In genomic region chr2:241895427-241895731, GRCh38 we compare ENCODE assay signal across 21 cellular contexts. TPM values are rescaled to one million over a fixed set of nuclear protein-coding genes. Genes with fewer than 3 reads are reported as not detected.
DNase-seq lines count a peak whose midpoint lies in the region; ATAC-seq and TF ChIP-seq lines count a peak whose summit lies in the region.
"Had no signal": no experiment of that assay in that cellular context is flagged by ENCODE, and none has a peak within 500 bp of the region (broad histone marks: within the 10 kb centered on the region; RNA-seq: fewer than 3 reads in every experiment).

No MANE protein-coding gene starts in this region.

- peaks cover 77% of the 10 kb centered on the region for H3K4me1 ChIP-seq in BLaER1
- H3K4me1 ChIP-seq in DND-41 (ENCODE audit: insufficient read depth, low read length), result no peaks in the 10 kb centered on the region
- peaks cover 6 to 23% of the 10 kb centered on the region in 2 donors for H3K4me1 ChIP-seq in breast epithelium
- H3K4me1 ChIP-seq in neural progenitor cell, result no peaks in the 10 kb centered on the region
- H3K4me1 ChIP-seq in GM23338 (ENCODE audit: insufficient read depth), result peaks cover 1% of the 10 kb centered on the region; the same call in 1 of the 2 replicates
- H3K4me1 ChIP-seq: Caco-2 had no signal

- H3K4me1 Mint-ChIP-seq in neural progenitor cell, result peaks cover 25% of the 10 kb centered on the region
- H3K4me1 Mint-ChIP-seq in GM23338, result peaks cover 16% of the 10 kb centered on the region

- no peak for TF ChIP-seq POLR2A in breast epithelium (IDR thresholded peaks at IDR 0.05)

- H3K4me3 ChIP-seq in BLaER1, result no peak overlapping the region
- no peak overlapping the region for H3K4me3 ChIP-seq in DND-41 (ENCODE audit: low read depth in 1 of 2, low read length in 2 of 2)
- no peak overlapping the region for H3K4me3 ChIP-seq in breast epithelium
- no peak overlapping the region for H3K4me3 ChIP-seq in neural progenitor cell
- no peak overlapping the region for H3K4me3 ChIP-seq in GM23338
- H3K4me3 ChIP-seq: esophagus muscularis mucosa, tibial nerve had no signal

- H3K27ac Mint-ChIP-seq in neural progenitor cell (peak overlapping the region; percentile 60), GM23338 (no peak overlapping the region)

- H3K9me3 Mint-ChIP-seq in neural progenitor cell, result peaks cover 2% of the 10 kb centered on the region
- H3K9me3 Mint-ChIP-seq in GM23338, result peaks cover 12% of the 10 kb centered on the region; the same call in 2 of the 3 replicates

- peaks cover 74% of the 10 kb centered on the region for H3K36me3 ChIP-seq in BLaER1
- peaks cover 18% of the 10 kb centered on the region for H3K36me3 ChIP-seq in DND-41 (ENCODE audit: insufficient read depth, low read length)
- H3K36me3 ChIP-seq in breast epithelium, result no peaks in the 10 kb centered on the region
- H3K36me3 ChIP-seq in neural progenitor cell, result no peaks in the 10 kb centered on the region
- H3K36me3 ChIP-seq in GM23338 (ENCODE audit: insufficient read depth), result no peaks in the 10 kb centered on the region
- H3K36me3 ChIP-seq: esophagus muscularis mucosa, neutrophil, tibial nerve had no signal

- peak overlapping the region; percentile 62 for H3K27ac ChIP-seq in BLaER1
- no peak overlapping the region; the same call in 1 of the 2 replicates for H3K27ac ChIP-seq in DND-41 (ENCODE audit: low read length)
- peak overlapping the region; percentile 67 to 71 for H3K27ac ChIP-seq in breast epithelium
- peak overlapping the region; percentile 20 for H3K27ac ChIP-seq in neural progenitor cell
- no peak overlapping the region for H3K27ac ChIP-seq in GM23338 (ENCODE audit: low read depth)
- H3K27ac ChIP-seq: KMS-11, neutrophil had no signal

- peaks cover 95% of the 10 kb centered on the region for H4K20me1 ChIP-seq in BLaER1
- H4K20me1 ChIP-seq in DND-41 (ENCODE audit: insufficient read depth, low read length), result peaks cover 51% of the 10 kb centered on the region
- H4K20me1 ChIP-seq in neural progenitor cell (ENCODE audit: low read depth), result no peaks in the 10 kb centered on the region
- no peaks in the 10 kb centered on the region; the same call in 1 of the 2 replicates for H4K20me1 ChIP-seq in GM23338 (replicated peaks; ENCODE audit: insufficient read depth)

- no peaks in the 10 kb centered on the region for H3K9me3 ChIP-seq in BLaER1
- H3K9me3 ChIP-seq in DND-41 (ENCODE audit: insufficient read depth, low read length, severe bottlenecking), result no peaks in the 10 kb centered on the region
- no peaks in the 10 kb centered on the region for H3K9me3 ChIP-seq in breast epithelium
- no peaks in the 10 kb centered on the region for H3K9me3 ChIP-seq in neural progenitor cell (ENCODE audit: low read depth)
- H3K9me3 ChIP-seq: Caco-2, esophagus muscularis mucosa, neutrophil, tibial nerve had no signal

- H3K4me3 Mint-ChIP-seq in neural progenitor cell (no peak overlapping the region), GM23338 (no peak overlapping the region)

- H3F3A ChIP-seq in neural progenitor cell (ENCODE audit: low read depth) (no peaks in the 10 kb centered on the region), GM23338 (replicated peaks; ENCODE audit: low read depth) (no peaks in the 10 kb centered on the region)

- H3K27me3 Mint-ChIP-seq in neural progenitor cell (ENCODE audit: insufficient read depth, low read depth) (peaks cover 9% of the 10 kb centered on the region), GM23338 (ENCODE audit: insufficient read depth, low read depth, poor library complexity) (peaks cover 26% of the 10 kb centered on the region)

- no peaks in the 10 kb centered on the region for H3K9me2 ChIP-seq in GM23338 (ENCODE audit: insufficient read depth)

- H3K9ac ChIP-seq in BLaER1 (no peak overlapping the region), DND-41 (ENCODE audit: low read depth, low read length) (no peak overlapping the region), neural progenitor cell (no peak overlapping the region)
- H3K9ac ChIP-seq: KMS-11 had no signal

- ATAC-seq in DND-41 (ENCODE audit: insufficient read depth, low read depth) (peak; percentile 30; the same call in 2 of the 3 replicates), GM23338 (no peak; the same call in 2 of the 3 replicates)

- TF ChIP-seq CTCF in DND-41 (IDR thresholded peaks at IDR 0.05; ENCODE audit: borderline replicate concordance, extremely low read depth, low read length, poor library complexity, severe bottlenecking) (no peak), breast epithelium (IDR thresholded peaks at IDR 0.05) (no peak), neural progenitor cell (IDR thresholded peaks at IDR 0.05) (no peak), GM23338 (conservative IDR thresholded peaks at IDR 0.05; ENCODE audit: low read depth in 2 of 2) (no peak)

- H2AFZ ChIP-seq in DND-41 (ENCODE audit: low read depth, low read length) (no peak overlapping the region), neural progenitor cell (replicated peaks) (no peak overlapping the region), GM23338 (no peak overlapping the region)

- DNase-seq in DND-41 (no peak), breast epithelium (ENCODE audit: low spot score in 2 of 2) (peak in 1 of 2 donors; percentile 46), neural progenitor cell (ENCODE audit: low spot score) (no peak), GM23338 (ENCODE audit: low spot score) (no peak), NCI-H524 (lab: John Stamatoyannopoulos, UW) (no peak), HUDEP-2 (lab: John Stamatoyannopoulos, UW; ENCODE audit: unreplicated experiment in 76 of 76) (no peak)
- no peak for DNase-seq in stimulated activated CD4-positive, alpha-beta T cell treated with anti-CD3 and anti-CD28 coated beads, Interleukin-12 subunit alpha, Interleukin-12 subunit beta, amount 100 ng/mL, for 4 hours
- DNase-seq: Caco-2; caudate nucleus; NCI-H1048; NCI-H2029 treated with DMSO at 0.1 percent for 48 hours; SHP77 treated with DMSO at 0.1 percent for 48 hours; stimulated activated CD4-positive, alpha-beta T cell treated with anti-CD3 and anti-CD28 coated beads, Interleukin-15, amount 100 ng/mL, for 24 hours; T-helper 1 cell had no signal

- H3K27me3 ChIP-seq in BLaER1 (no peaks in the 10 kb centered on the region), DND-41 (ENCODE audit: insufficient read depth, low read length, poor library complexity) (no peaks in the 10 kb centered on the region), breast epithelium (no peaks in the 10 kb centered on the region), neural progenitor cell (no peaks in the 10 kb centered on the region), GM23338 (ENCODE audit: insufficient read depth) (no peaks in the 10 kb centered on the region)
- H3K27me3 ChIP-seq: tibial nerve had no signal

- H3K79me2 ChIP-seq in DND-41 (ENCODE audit: insufficient read depth, low read length), result peaks cover 10% of the 10 kb centered on the region; the same call in 1 of the 2 replicates
- no peaks in the 10 kb centered on the region for H3K79me2 ChIP-seq in neural progenitor cell (ENCODE audit: low read depth)
- H3K79me2 ChIP-seq in GM23338 (replicated peaks; ENCODE audit: insufficient read depth), result no peaks in the 10 kb centered on the region

- H3K4me2 ChIP-seq in BLaER1, result peak overlapping the region; percentile 16; the same call in 1 of the 2 replicates
- H3K4me2 ChIP-seq in DND-41 (ENCODE audit: insufficient read depth, low read length), result no peak overlapping the region
- H3K4me2 ChIP-seq in neural progenitor cell, result no peak overlapping the region
- H3K4me2 ChIP-seq in GM23338, result no peak overlapping the region
- H3K4me2 ChIP-seq: KMS-11 had no signal

- no peaks in the 10 kb centered on the region for H3K36me3 Mint-ChIP-seq in neural progenitor cell
- H3K36me3 Mint-ChIP-seq in GM23338 (ENCODE audit: low read depth), result no peaks in the 10 kb centered on the region; the same call in 2 of the 3 replicates

- intact Hi-C loops in breast epithelium (cut with DNase I; ENCODE audit: low total_unique reads), result no loop called here

TF ChIP-seq in GM23338, 12 proteins besides CTCF, POLR2A, EP300 and RAD21:
- no peak for TF ChIP-seq ZNF331 (CRISPR knock-in tag; IDR thresholded peaks at IDR 0.05; ENCODE audit: low read depth)

RNA-seq across cellular contexts. Expression of gene RTP5, which starts 25.9 kb away (rescaled TPM):
- total RNA-seq in breast epithelium, result under 1 TPM in 1 of 3 donors, not detected in 2; 0.15 TPM
- not detected in 2 replicates for total RNA-seq in neural progenitor cell (ENCODE audit: low replicate concordance)
- total RNA-seq in GM23338 (2014; rRNA removed; shearing (Covaris generic)), result 0.50 TPM in 1 of 2 replicates, not detected in the other
- not detected in 2 replicates for polyA plus RNA-seq in GM23338 (2016; fragmentation: Nextera tagmentation; extraction: Ambion mirVana)
- total RNA-seq: Caco-2, mesenteric fat pad, NCI-H460, tibial nerve had no signal

RNA-seq across cellular contexts. Expression of gene PDCD1, which starts 36.7 kb away (rescaled TPM):
- total RNA-seq in breast epithelium, result under 1 TPM; 0.16 to 0.88 (median 0.33) TPM
- total RNA-seq in neural progenitor cell (ENCODE audit: low replicate concordance), result not detected in 2 replicates
- total RNA-seq in GM23338 (2014; rRNA removed; shearing (Covaris generic)), result 0.38 and 1.8 TPM in 2 replicates
- polyA plus RNA-seq in GM23338 (2016; fragmentation: Nextera tagmentation; extraction: Ambion mirVana), result 0.23 and 0.34 TPM in 2 replicates
- total RNA-seq: Caco-2, NCI-H460 had no signal

Comparison
In these comparisons a context has a peak if more than half of its experiments do, and no peak if none do; other contexts are left out.
1. H3K27ac ChIP-seq: peak in BLaER1 (single experiment), breast epithelium (2 of 2) and neural progenitor cell (single experiment); none in DND-41 (single experiment) and GM23338 (single experiment).